15 cellular contexts compared by ENCODE assay signal in the genomic region with DNA sequence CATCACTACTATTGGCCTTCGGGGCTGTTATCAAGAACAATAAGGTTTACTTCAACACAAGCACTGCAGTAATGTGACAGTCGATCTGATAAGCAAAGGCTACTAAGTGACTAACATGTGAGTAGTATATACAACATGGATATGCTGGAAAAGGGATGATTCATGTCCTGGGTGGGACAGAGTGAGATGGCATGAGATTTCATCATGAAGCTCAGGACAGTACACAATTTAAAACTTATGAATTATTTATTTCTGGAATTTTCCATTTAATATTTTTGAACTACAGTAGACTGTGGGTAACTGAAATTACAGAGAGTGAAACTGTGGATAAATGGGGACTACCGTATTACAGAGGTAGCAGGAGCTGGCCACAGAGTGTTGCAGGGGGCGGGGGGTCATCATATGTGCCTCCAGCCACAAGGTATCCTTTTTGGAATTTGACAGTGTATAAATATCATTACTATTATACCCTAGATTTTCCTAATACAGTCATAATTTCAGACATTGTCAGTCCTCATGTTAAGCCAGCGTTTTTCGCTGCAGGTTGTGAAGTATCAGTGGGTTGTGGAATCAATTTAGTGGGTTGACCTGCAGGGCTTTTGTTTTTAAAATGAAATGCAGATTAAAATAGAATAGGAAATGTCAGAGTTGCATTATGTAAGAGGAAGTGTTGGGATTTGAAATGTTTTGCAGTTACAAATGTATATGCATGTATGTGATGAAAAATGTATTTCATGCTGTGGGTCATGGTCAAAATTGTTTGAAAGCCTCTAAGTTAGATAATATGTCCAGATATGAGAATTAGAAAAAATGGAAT.
A peak's percentile ranks its signal among the peaks of the same experiment; 100 is the strongest.
DNase-seq lines count a peak whose midpoint lies in the region; ATAC-seq, FAIRE-seq and TF ChIP-seq lines count a peak whose summit lies in the region.
"Had no signal": no experiment of that assay in that cellular context is flagged by ENCODE, and none has a peak within 500 bp of the region (broad histone marks: within the 10 kb centered on the region; RNA-seq: fewer than 3 reads in every experiment).

No MANE protein-coding gene starts in this region.

- peaks cover 4% of the 10 kb centered on the region for H3K4me1 ChIP-seq in BE2C
- H3K4me1 ChIP-seq in K562 (replicated peaks in 1 of 2; ENCODE audit: control insufficient read depth in 2 of 2, insufficient read depth in 2 of 2, low read length in 2 of 2), result peaks cover 0 to 21% of the 10 kb centered on the region in 2 experiments; a peak in 3 of 5 replicates
- no peaks in the 10 kb centered on the region for H3K4me1 ChIP-seq in left lung

- no peak overlapping the region; the same call in 1 of the 2 replicates for H2AFZ ChIP-seq in K562 (ENCODE audit: low read depth, low read length)

- H3K4me2 ChIP-seq in K562 (ENCODE audit: insufficient read depth, low read length), result no peak overlapping the region

- CTCF ChIA-PET in K562 (lab: Yijun Ruan, JAX; ENCODE audit: low intra/inter-chr PET ratio), result no interaction called here

- peak; percentile 97 for ATAC-seq in K562
- ATAC-seq in left lung, result peak; percentile 30
- no peak for ATAC-seq in HG03045 (IDR thresholded peaks at IDR 0.05; ENCODE audit: unreplicated experiment)
- ATAC-seq in GM21576 (IDR thresholded peaks at IDR 0.05; ENCODE audit: unreplicated experiment), result no peak
- ATAC-seq in HG03139 (IDR thresholded peaks at IDR 0.05; ENCODE audit: unreplicated experiment), result no peak
- ATAC-seq: T-cell had no signal

- no peaks in the 10 kb centered on the region for H3K9me1 ChIP-seq in K562 (ENCODE audit: control insufficient read depth, insufficient read depth, low read length)

- BruUV-seq in K562 (replicated peaks; lab: Mats Ljungman, UMichigan), result no TSS peak

- H3K27ac ChIP-seq in K562 (ENCODE audit: extremely low read depth, low read depth, low read length) (peak overlapping the region; percentile 57; the same call in 2 of the 3 replicates), left lung (no peak overlapping the region)
- H3K27ac ChIP-seq: thyroid gland had no signal

- no peak for TF ChIP-seq POLR2A in K562 (conservative IDR thresholded peaks at IDR 0.05)

- peak; percentile 92 for TF ChIP-seq EP300 in K562 (IDR thresholded peaks at IDR 0.05; ENCODE audit: low read length)

- H3K4me3 ChIP-seq in BE2C (ENCODE audit: low read depth, low read length), result no peak overlapping the region
- no peak overlapping the region for H3K4me3 ChIP-seq in K562
- no peak overlapping the region for H3K4me3 ChIP-seq in left lung
- H3K4me3 ChIP-seq: thyroid gland had no signal

- TF ChIP-seq CTCF in BE2C (IDR thresholded peaks at IDR 0.05; ENCODE audit: low read depth, low read length), result no peak
- TF ChIP-seq CTCF in K562 (IDR thresholded peaks at IDR 0.05 in 2 of 3, conservative IDR thresholded peaks at IDR 0.05 in 1 of 3; ENCODE audit: insufficient read depth in 2 of 3, low read depth in 1 of 3, low read length in 3 of 3), result no peak
- no peak for TF ChIP-seq CTCF in left lung (IDR thresholded peaks at IDR 0.05)
- no peak for TF ChIP-seq CTCF in GM20000 (IDR thresholded peaks at IDR 0.05; ENCODE audit: extremely low read depth, missing control alignments)

- H3K9ac ChIP-seq in K562 (ENCODE audit: insufficient read depth in 1 of 2, low read depth in 2 of 2, low read length in 2 of 2), result peak overlapping the region in 1 of 2 experiments; percentile 19; a peak in 1 of 4 replicates

- intact Hi-C loops in K562 (cut with micrococcal nuclease) (no loop called here), left lung (cut with DNase I) (no loop called here)

- in situ Hi-C loops in K562 (cut with MboI), result no loop called here

- H3K27me3 ChIP-seq in BE2C (no peaks in the 10 kb centered on the region), K562 (ENCODE audit: control insufficient read depth in 2 of 2, insufficient read depth in 2 of 2, low read length in 2 of 2) (no peaks in the 10 kb centered on the region), left lung (no peaks in the 10 kb centered on the region)
- H3K27me3 ChIP-seq: thyroid gland had no signal

- H3K79me2 ChIP-seq in K562 (ENCODE audit: control insufficient read depth, insufficient read depth, low read length), result no peaks in the 10 kb centered on the region

- no peaks in the 10 kb centered on the region for H3K36me3 ChIP-seq in BE2C
- no peaks in the 10 kb centered on the region for H3K36me3 ChIP-seq in K562 (ENCODE audit: control insufficient read depth, insufficient read depth, low read length)
- H3K36me3 ChIP-seq in left lung, result no peaks in the 10 kb centered on the region
- H3K36me3 ChIP-seq: thyroid gland had no signal

- POLR2A ChIA-PET in K562 (lab: Yijun Ruan, JAX), result interaction anchor here (0.5 to 1.2 kb wide), 4 partner anchors 13 to 41 kb away, joined by 3 read pairs; no protein-coding TSS in a partner anchor

- WGBS in K562 (ENCODE audit: insufficient coverage, low coverage, missing lambda C conversion rate), result 49% methylated on average over 6 of the region's 6 CpGs

- no peaks in the 10 kb centered on the region for H4K20me1 ChIP-seq in K562 (replicated peaks; ENCODE audit: control insufficient read depth, insufficient read depth, low read length)

- peak; percentile 60 for FAIRE-seq in K562 (lab: Jason Lieb, UNC)

- DNase-seq in BE2C, result peak; percentile 55
- peak; percentile 88 for DNase-seq in LoVo (ENCODE audit: low spot score)
- peak; percentile 40 to 71 (median 48) for DNase-seq in K562 (ENCODE audit: extremely low read depth in 1 of 4, low spot score in 3 of 4)
- no peak for DNase-seq in left lung
- no peak for DNase-seq in GM20000 (ENCODE audit: low spot score)
- DNase-seq: activated T-cell treated with anti-CD3 and anti-CD28 coated beads, Interleukin-2, amount 50 U/mL, for 1 hour; DND-41; NCI-H524; nephron progenitor cell; stimulated activated CD4-positive, alpha-beta T cell treated with anti-CD3 and anti-CD28 coated beads, Interleukin-4, amount 100 ng/mL, for 1 hour; T-cell; thyroid gland had no signal

- no peak; a peak in 1 of 4 replicates for TF ChIP-seq RAD21 in K562 (CRISPR knock-in tag; conservative IDR thresholded peaks at IDR 0.05 in 1 of 2, IDR thresholded peaks at IDR 0.05 in 1 of 2)

- H3K9me3 ChIP-seq in BE2C (no peaks in the 10 kb centered on the region), K562 (replicated peaks; ENCODE audit: control insufficient read depth, insufficient read depth, low read depth, low read length) (no peaks in the 10 kb centered on the region), left lung (no peaks in the 10 kb centered on the region)
- H3K9me3 ChIP-seq: thyroid gland had no signal

TF ChIP-seq in K562, 482 proteins besides CTCF, POLR2A, EP300 and RAD21 (continues in another document):
- TF ChIP-seq ARID1B (IDR thresholded peaks at IDR 0.05), result peak; percentile 91
- TF ChIP-seq, protein P1, sequence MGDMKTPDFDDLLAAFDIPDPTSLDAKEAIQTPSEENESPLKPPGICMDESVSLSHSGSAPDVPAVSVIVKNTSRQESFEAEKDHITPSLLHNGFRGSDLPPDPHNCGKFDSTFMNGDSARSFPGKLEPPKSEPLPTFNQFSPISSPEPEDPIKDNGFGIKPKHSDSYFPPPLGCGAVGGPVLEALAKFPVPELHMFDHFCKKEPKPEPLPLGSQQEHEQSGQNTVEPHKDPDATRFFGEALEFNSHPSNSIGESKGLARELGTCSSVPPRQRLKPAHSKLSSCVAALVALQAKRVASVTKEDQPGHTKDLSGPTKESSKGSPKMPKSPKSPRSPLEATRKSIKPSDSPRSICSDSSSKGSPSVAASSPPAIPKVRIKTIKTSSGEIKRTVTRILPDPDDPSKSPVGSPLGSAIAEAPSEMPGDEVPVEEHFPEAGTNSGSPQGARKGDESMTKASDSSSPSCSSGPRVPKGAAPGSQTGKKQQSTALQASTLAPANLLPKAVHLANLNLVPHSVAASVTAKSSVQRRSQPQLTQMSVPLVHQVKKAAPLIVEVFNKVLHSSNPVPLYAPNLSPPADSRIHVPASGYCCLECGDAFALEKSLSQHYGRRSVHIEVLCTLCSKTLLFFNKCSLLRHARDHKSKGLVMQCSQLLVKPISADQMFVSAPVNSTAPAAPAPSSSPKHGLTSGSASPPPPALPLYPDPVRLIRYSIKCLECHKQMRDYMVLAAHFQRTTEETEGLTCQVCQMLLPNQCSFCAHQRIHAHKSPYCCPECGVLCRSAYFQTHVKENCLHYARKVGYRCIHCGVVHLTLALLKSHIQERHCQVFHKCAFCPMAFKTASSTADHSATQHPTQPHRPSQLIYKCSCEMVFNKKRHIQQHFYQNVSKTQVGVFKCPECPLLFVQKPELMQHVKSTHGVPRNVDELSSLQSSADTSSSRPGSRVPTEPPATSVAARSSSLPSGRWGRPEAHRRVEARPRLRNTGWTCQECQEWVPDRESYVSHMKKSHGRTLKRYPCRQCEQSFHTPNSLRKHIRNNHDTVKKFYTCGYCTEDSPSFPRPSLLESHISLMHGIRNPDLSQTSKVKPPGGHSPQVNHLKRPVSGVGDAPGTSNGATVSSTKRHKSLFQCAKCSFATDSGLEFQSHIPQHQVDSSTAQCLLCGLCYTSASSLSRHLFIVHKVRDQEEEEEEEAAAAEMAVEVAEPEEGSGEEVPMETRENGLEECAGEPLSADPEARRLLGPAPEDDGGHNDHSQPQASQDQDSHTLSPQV (IDR thresholded peaks at IDR 0.05), result peak; percentile 27; the same call in 1 of the 2 replicates
- 0 out of 2 replicates have a peak, but pooled peaks have one; percentile 20 for TF ChIP-seq ELF1 (tag; IDR thresholded peaks at IDR 0.05)
- TF ChIP-seq TAL1 (IDR thresholded peaks at IDR 0.05), result peak; percentile 53; the same call in 1 of the 2 replicates
- TF ChIP-seq, protein P2, sequence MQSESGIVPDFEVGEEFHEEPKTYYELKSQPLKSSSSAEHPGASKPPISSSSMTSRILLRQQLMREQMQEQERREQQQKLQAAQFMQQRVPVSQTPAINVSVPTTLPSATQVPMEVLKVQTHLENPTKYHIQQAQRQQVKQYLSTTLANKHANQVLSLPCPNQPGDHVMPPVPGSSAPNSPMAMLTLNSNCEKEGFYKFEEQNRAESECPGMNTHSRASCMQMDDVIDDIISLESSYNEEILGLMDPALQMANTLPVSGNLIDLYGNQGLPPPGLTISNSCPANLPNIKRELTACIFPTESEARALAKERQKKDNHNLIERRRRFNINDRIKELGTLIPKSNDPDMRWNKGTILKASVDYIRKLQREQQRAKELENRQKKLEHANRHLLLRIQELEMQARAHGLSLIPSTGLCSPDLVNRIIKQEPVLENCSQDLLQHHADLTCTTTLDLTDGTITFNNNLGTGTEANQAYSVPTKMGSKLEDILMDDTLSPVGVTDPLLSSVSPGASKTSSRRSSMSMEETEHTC (IDR thresholded peaks at IDR 0.05), result peak; percentile 55; the same call in 1 of the 2 replicates
- TF ChIP-seq KLF16 (IDR thresholded peaks at IDR 0.05), result 0 out of 2 replicates have a peak, but pooled peaks have one; percentile 35
- no peak; the same call in 1 of the 2 replicates for TF ChIP-seq MEF2D (tag; conservative IDR thresholded peaks at IDR 0.05; ENCODE audit: low read depth)
- TF ChIP-seq CCNT2 (IDR thresholded peaks at IDR 0.05; ENCODE audit: borderline replicate concordance, extremely low read depth, insufficient read length, low read depth, low read length), result peak; percentile 39
- no peak for TF ChIP-seq BCOR (IDR thresholded peaks at IDR 0.05)
- TF ChIP-seq ZNF12 (CRISPR knock-in tag; IDR thresholded peaks at IDR 0.05), result no peak
- peak; percentile 54 for TF ChIP-seq CXXC5 (CRISPR knock-in tag; IDR thresholded peaks at IDR 0.05)
- peak; percentile 79 for TF ChIP-seq CBFA2T3 (IDR thresholded peaks at IDR 0.05)

Comparison
In these comparisons a context has a peak if more than half of its experiments do, and no peak if none do; other contexts are left out.
1. DNase-seq: peak in BE2C (single experiment), LoVo (single experiment) and K562 (4 of 4); none in left lung (0 of 2) and GM20000 (single experiment).
2. ATAC-seq: peak in K562 (single experiment) and left lung (single experiment); none in HG03045 (single experiment), GM21576 (single experiment) and HG03139 (single experiment).